Comparison of ENCODE assay signal across 11 cellular contexts in genomic region chr5:134609232-134609851, GRCh38. TPM values are rescaled to one million over a fixed set of nuclear protein-coding genes. Genes with fewer than 3 reads are reported as not detected.
DNase-seq lines count a peak whose midpoint lies in the region; ATAC-seq and TF ChIP-seq lines count a peak whose summit lies in the region.
"Had no signal": no experiment of that assay in that cellular context is flagged by ENCODE, and none has a peak within 500 bp of the region (broad histone marks: within the 10 kb centered on the region; RNA-seq: fewer than 3 reads in every experiment).

No MANE protein-coding gene starts in this region.

- H3K36me3 ChIP-seq in skeletal muscle tissue (ENCODE audit: control insufficient read depth in 3 of 3, insufficient read depth in 3 of 3, low read length in 3 of 3) = peaks cover 30 to 64% (median 61%) of the 10 kb centered on the region in 3 donors

- H3K27ac ChIP-seq in skeletal muscle tissue (ENCODE audit: low read depth, low read length) = peak overlapping the region; percentile 8
- H3K27ac ChIP-seq: RWPE1 had no signal

- no peaks in the 10 kb centered on the region for H3K9me3 Mint-ChIP-seq in activated T-cell treated with anti-CD3 and anti-CD28 coated beads, Interleukin-2, amount 50 U/mL, for 24 hours
- H3K9me3 Mint-ChIP-seq in activated T-helper 1 cell treated with anti-CD3 and anti-CD28 coated beads, Interleukin-12 subunit alpha, Interleukin-12 subunit beta, Interleukin-2, Interleukin-4 antibody, amounts not matched to agents 30 ng/mL and 10 ng/mL and 1 ng/mL, durations not matched to agents 14 hours and 24 hours and 36 hours = no peaks in the 10 kb centered on the region

- no peak overlapping the region for H3K4me3 ChIP-seq in skeletal muscle tissue (ENCODE audit: low read length in 3 of 3)
- no peak overlapping the region for H3K4me3 ChIP-seq in lower leg skin (ENCODE audit: low read depth, poor library complexity, severe bottlenecking)
- H3K4me3 ChIP-seq: lung had no signal

- H3K9me3 ChIP-seq in skeletal muscle tissue (ENCODE audit: control insufficient read depth in 3 of 3, low read length in 3 of 3) = no peaks in the 10 kb centered on the region

- intact Hi-C loops in activated T-helper 1 cell treated with anti-CD3 and anti-CD28 coated beads, Interleukin-12 subunit alpha, Interleukin-12 subunit beta, Interleukin-2, Interleukin-4 antibody, amounts not matched to agents 30 ng/mL and 10 ng/mL and 1 ng/mL, durations not matched to agents 14 hours and 24 hours and 36 hours (cut with micrococcal nuclease) = loop anchor here (1.0 to 10.0 kb wide), 8 partner anchors 23 to 1535 kb away; partner anchors contain the start of genes CAMLG, PPP2CA, SAR1B and SEC24A
- intact Hi-C loops in lower leg skin (cut with DNase I; ENCODE audit: low total_unique reads) = no loop called here

- no peak for DNase-seq in activated T-cell treated with anti-CD3 and anti-CD28 coated beads, Interleukin-2, amount 50 U/mL, for 24 hours
- no peak for DNase-seq in activated T-cell treated with anti-CD3 and anti-CD28 coated beads, Interleukin-2, amount 50 U/mL, for 1 hour
- DNase-seq in activated T-helper 1 cell treated with anti-CD3 and anti-CD28 coated beads, Interleukin-12 subunit alpha, Interleukin-12 subunit beta, Interleukin-2, Interleukin-4 antibody, amounts not matched to agents 30 ng/mL and 10 ng/mL and 1 ng/mL, durations not matched to agents 14 hours and 24 hours and 36 hours (ENCODE audit: low spot score) = no peak
- DNase-seq in lower leg skin (ENCODE audit: low spot score in 2 of 2) = no peak
- no peak for DNase-seq in NCI-H2107 treated with DMSO at 0.1 percent for 48 hours (lab: John Stamatoyannopoulos, UW; ENCODE audit: unreplicated experiment)
- DNase-seq in activated gamma-delta T cell treated with Interleukin-2 at 50 U/mL for 16 hours = no peak
- DNase-seq: KG1 had no signal

- H3K9ac ChIP-seq in skeletal muscle tissue (ENCODE audit: low read depth in 1 of 3, low read length in 3 of 3) = no peak overlapping the region

- no peaks in the 10 kb centered on the region for H3K27me3 ChIP-seq in skeletal muscle tissue (ENCODE audit: control insufficient read depth in 3 of 3, insufficient read depth in 3 of 3, low read length in 3 of 3)

- WGBS in lower leg skin, 2 donors = 92 to 94% methylated on average over 3 of the region's 3 CpGs

- no peaks in the 10 kb centered on the region for H3K27me3 Mint-ChIP-seq in activated T-cell treated with anti-CD3 and anti-CD28 coated beads, Interleukin-2, amount 50 U/mL, for 24 hours
- no peaks in the 10 kb centered on the region for H3K27me3 Mint-ChIP-seq in activated T-helper 1 cell treated with anti-CD3 and anti-CD28 coated beads, Interleukin-12 subunit alpha, Interleukin-12 subunit beta, Interleukin-2, Interleukin-4 antibody, amounts not matched to agents 30 ng/mL and 10 ng/mL and 1 ng/mL, durations not matched to agents 14 hours and 24 hours and 36 hours (ENCODE audit: insufficient read depth)

- no peak for TF ChIP-seq CTCF in lower leg skin (IDR thresholded peaks at IDR 0.05)

- H3K36me3 Mint-ChIP-seq in activated T-cell treated with anti-CD3 and anti-CD28 coated beads, Interleukin-2, amount 50 U/mL, for 24 hours (ENCODE audit: low read depth) = peaks cover 92% of the 10 kb centered on the region
- peaks cover 56% of the 10 kb centered on the region for H3K36me3 Mint-ChIP-seq in activated T-helper 1 cell treated with anti-CD3 and anti-CD28 coated beads, Interleukin-12 subunit alpha, Interleukin-12 subunit beta, Interleukin-2, Interleukin-4 antibody, amounts not matched to agents 30 ng/mL and 10 ng/mL and 1 ng/mL, durations not matched to agents 14 hours and 24 hours and 36 hours (ENCODE audit: low read depth)

- H3K4me1 ChIP-seq in skeletal muscle tissue (ENCODE audit: control insufficient read depth in 3 of 3, insufficient read depth in 3 of 3, low read length in 3 of 3) = peaks cover 8 to 12% (median 10%) of the 10 kb centered on the region in 3 donors

- H3K4me1 Mint-ChIP-seq in activated T-cell treated with anti-CD3 and anti-CD28 coated beads, Interleukin-2, amount 50 U/mL, for 24 hours (ENCODE audit: low read depth) = peaks cover 44% of the 10 kb centered on the region
- H3K4me1 Mint-ChIP-seq in activated T-helper 1 cell treated with anti-CD3 and anti-CD28 coated beads, Interleukin-12 subunit alpha, Interleukin-12 subunit beta, Interleukin-2, Interleukin-4 antibody, amounts not matched to agents 30 ng/mL and 10 ng/mL and 1 ng/mL, durations not matched to agents 14 hours and 24 hours and 36 hours (ENCODE audit: low read depth) = peaks cover 48% of the 10 kb centered on the region

- peak overlapping the region; percentile 95 for H3K27ac Mint-ChIP-seq in activated T-cell treated with anti-CD3 and anti-CD28 coated beads, Interleukin-2, amount 50 U/mL, for 24 hours
- peak overlapping the region; percentile 96 for H3K27ac Mint-ChIP-seq in activated T-helper 1 cell treated with anti-CD3 and anti-CD28 coated beads, Interleukin-12 subunit alpha, Interleukin-12 subunit beta, Interleukin-2, Interleukin-4 antibody, amounts not matched to agents 30 ng/mL and 10 ng/mL and 1 ng/mL, durations not matched to agents 14 hours and 24 hours and 36 hours

- TF ChIP-seq POLR2A in lower leg skin (IDR thresholded peaks at IDR 0.05) = no peak

- H3K4me3 Mint-ChIP-seq in activated T-cell treated with anti-CD3 and anti-CD28 coated beads, Interleukin-2, amount 50 U/mL, for 24 hours = peak overlapping the region; percentile 41
- H3K4me3 Mint-ChIP-seq in activated T-helper 1 cell treated with anti-CD3 and anti-CD28 coated beads, Interleukin-12 subunit alpha, Interleukin-12 subunit beta, Interleukin-2, Interleukin-4 antibody, amounts not matched to agents 30 ng/mL and 10 ng/mL and 1 ng/mL, durations not matched to agents 14 hours and 24 hours and 36 hours = peak overlapping the region; percentile 67

- ATAC-seq in HG02884 (IDR thresholded peaks at IDR 0.05; ENCODE audit: unreplicated experiment) = peak; percentile 68

RNA-seq across cellular contexts. Expression of gene SAR1B, which starts 23.3 kb away (rescaled TPM):
- 49.1 and 49.8 TPM in 2 replicates for total RNA-seq in activated T-helper 1 cell treated with anti-CD3 and anti-CD28 coated beads, Interleukin-12 subunit alpha, Interleukin-12 subunit beta, Interleukin-2, Interleukin-4 antibody, amounts not matched to agents 30 ng/mL and 10 ng/mL and 1 ng/mL, durations not matched to agents 14 hours and 24 hours and 36 hours
- total RNA-seq in skeletal muscle tissue (23.5 TPM), lower leg skin (10 to 100 TPM; 33.0 to 42.4 (median 40.7) TPM)

RNA-seq across cellular contexts. Expression of gene SEC24A, which starts 39.2 kb away (rescaled TPM):
- total RNA-seq in activated T-helper 1 cell treated with anti-CD3 and anti-CD28 coated beads, Interleukin-12 subunit alpha, Interleukin-12 subunit beta, Interleukin-2, Interleukin-4 antibody, amounts not matched to agents 30 ng/mL and 10 ng/mL and 1 ng/mL, durations not matched to agents 14 hours and 24 hours and 36 hours = 26.5 and 27.2 TPM in 2 replicates
- total RNA-seq in skeletal muscle tissue (20.9 TPM), lower leg skin (10 to 100 TPM; 11.1 to 19.0 (median 13.5) TPM)
